In the genomic region with DNA sequence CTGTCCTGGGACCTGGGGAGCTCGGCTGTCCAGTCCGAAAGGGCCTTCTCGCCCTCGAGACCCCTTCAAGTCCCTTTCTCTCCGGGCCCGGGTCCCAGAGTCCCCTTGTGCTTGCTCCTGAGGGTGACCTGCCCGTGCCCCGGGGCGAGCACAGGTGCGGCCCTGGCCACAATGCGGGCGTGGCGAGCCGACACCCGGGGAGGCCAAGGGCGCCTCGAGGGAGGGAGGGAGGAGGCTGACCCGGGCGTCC, we compare ENCODE assay signal across 8 cellular contexts. TPM values are rescaled to one million over a fixed set of nuclear protein-coding genes. Genes with fewer than 3 reads are reported as not detected.
DNase-seq lines count a peak whose midpoint lies in the region; ATAC-seq and TF ChIP-seq lines count a peak whose summit lies in the region.

No MANE protein-coding gene starts in this region.

- no peaks in the 10 kb centered on the region for H3K9me2 ChIP-seq in SK-N-SH

- H3K27me3 Mint-ChIP-seq in activated CD4-positive, alpha-beta memory T cell treated with anti-CD3 and anti-CD28 coated beads, Interleukin-2, amount 10 ng/mL, durations not matched to agents 7 days and 5 days = peaks cover 19% of the 10 kb centered on the region

- peaks cover 26% of the 10 kb centered on the region for H3K4me1 Mint-ChIP-seq in activated CD4-positive, alpha-beta memory T cell treated with anti-CD3 and anti-CD28 coated beads, Interleukin-2, amount 10 ng/mL, durations not matched to agents 7 days and 5 days

- H4K20me1 ChIP-seq in SK-N-SH (ENCODE audit: insufficient read depth) = peaks cover 28% of the 10 kb centered on the region

- peaks cover 5% of the 10 kb centered on the region for H3K36me3 Mint-ChIP-seq in activated CD4-positive, alpha-beta memory T cell treated with anti-CD3 and anti-CD28 coated beads, Interleukin-2, amount 10 ng/mL, durations not matched to agents 7 days and 5 days (ENCODE audit: low read depth)

- no peak for ATAC-seq in SK-N-SH treated with all-trans-retinoic acid at 6 μM for 48 hours
- no peak for ATAC-seq in HG02642 (IDR thresholded peaks at IDR 0.05; ENCODE audit: poor library complexity, unreplicated experiment)

- 65% methylated on average over 6 of the region's 19 CpGs for WGBS in SK-N-SH (ENCODE audit: low lambda C conversion rate)

- H3F3A ChIP-seq in SK-N-SH (replicated peaks; ENCODE audit: insufficient read depth) = peaks cover 12% of the 10 kb centered on the region

- H3K27ac ChIP-seq in SK-N-SH (ENCODE audit: low read depth in 2 of 2, low read length in 1 of 2) (peak overlapping the region in 1 of 2 experiments; percentile 16; a peak in 1 of 4 replicates), substantia nigra (ENCODE audit: low read depth, low read length, poor library complexity, severe bottlenecking) (peak overlapping the region; percentile 96)

- peak overlapping the region in 1 of 2 experiments; percentile 91; a peak in 2 of 4 replicates for H3K4me3 ChIP-seq in SK-N-SH (ENCODE audit: low read depth in 2 of 2, low read length in 1 of 2)

- no peak for TF ChIP-seq CTCF in SK-N-SH (IDR thresholded peaks at IDR 0.05)

- no peak overlapping the region for H3K27ac Mint-ChIP-seq in activated CD4-positive, alpha-beta memory T cell treated with anti-CD3 and anti-CD28 coated beads, Interleukin-2, amount 10 ng/mL, durations not matched to agents 7 days and 5 days

- H3K4me1 ChIP-seq in SK-N-SH (ENCODE audit: control insufficient read depth in 1 of 2, insufficient read depth in 2 of 2, low read depth in 1 of 2, low read length in 1 of 2) = peaks cover 8 to 19% of the 10 kb centered on the region in 2 experiments; a peak in 3 of 4 replicates

- peak overlapping the region; percentile 93; the same call in 1 of the 2 replicates for H2AFZ ChIP-seq in SK-N-SH (ENCODE audit: low read depth)

- DNase-seq in SK-N-SH = no peak
- no peak for DNase-seq in activated CD4-positive, alpha-beta memory T cell treated with anti-CD3 and anti-CD28 coated beads, Interleukin-2, amount 10 ng/mL, durations not matched to agents 7 days and 5 days
- DNase-seq in inferior parietal cortex (ENCODE audit: extremely low spot score) = peak; percentile 34
- DNase-seq in substantia nigra (lab: John Stamatoyannopoulos, UW) = peak in 3 of 49 donors; percentile 52 to 74 (median 73)
- DNase-seq in NCI-H510A (lab: John Stamatoyannopoulos, UW) = no peak
- DNase-seq in AG08395 (ENCODE audit: low spot score) = no peak

- peaks cover 36% of the 10 kb centered on the region for H3K79me2 ChIP-seq in SK-N-SH (ENCODE audit: insufficient read depth)

- no peak for TF ChIP-seq RAD21 in SK-N-SH (IDR thresholded peaks at IDR 0.05; ENCODE audit: low read length)

- H3K9me3 ChIP-seq in SK-N-SH = no peaks in the 10 kb centered on the region

- POLR2A ChIA-PET in SK-N-SH (lab: Yijun Ruan, JAX) = interaction anchor here (0.6 to 1.5 kb wide), 3 partner anchors 58 to 609 kb away, joined by 3 to 4 read pairs (median 3); a partner anchor contains a TSS
- POLR2A ChIA-PET in activated CD4-positive, alpha-beta memory T cell treated with anti-CD3 and anti-CD28 coated beads, Interleukin-2, amount 10 ng/mL, durations not matched to agents 7 days and 5 days (lab: Charles Lee) = interaction anchor here (0.7 to 4.1 kb wide), 8 partner anchors 9 to 1640 kb away, joined by 3 to 18 read pairs (median 6); a partner anchor contains a TSS

- peak overlapping the region; percentile 62 for H3K4me3 Mint-ChIP-seq in activated CD4-positive, alpha-beta memory T cell treated with anti-CD3 and anti-CD28 coated beads, Interleukin-2, amount 10 ng/mL, durations not matched to agents 7 days and 5 days

- H3K4me2 ChIP-seq in SK-N-SH = peak overlapping the region; percentile 63; the same call in 1 of the 2 replicates

- no peaks in the 10 kb centered on the region for H3K9me3 Mint-ChIP-seq in activated CD4-positive, alpha-beta memory T cell treated with anti-CD3 and anti-CD28 coated beads, Interleukin-2, amount 10 ng/mL, durations not matched to agents 7 days and 5 days

- no peak overlapping the region; the same call in 1 of the 2 replicates for H3K9ac ChIP-seq in SK-N-SH

- no peaks in the 10 kb centered on the region for H3K27me3 ChIP-seq in SK-N-SH (ENCODE audit: insufficient read depth)

- CTCF ChIA-PET in SK-N-SH (lab: Yijun Ruan, JAX) = interaction anchor here (1.8 kb wide), 1 partner anchor 140 kb away, joined by 4 read pairs; no protein-coding TSS in a partner anchor
- CTCF ChIA-PET in activated CD4-positive, alpha-beta memory T cell treated with anti-CD3 and anti-CD28 coated beads, Interleukin-2, amount 10 ng/mL, durations not matched to agents 7 days and 5 days (lab: Charles Lee) = interaction anchor here (1.1 to 2.3 kb wide), 3 partner anchors 15 to 140 kb away, joined by 3 to 8 read pairs (median 3); no protein-coding TSS in a partner anchor

- H3K36me3 ChIP-seq in SK-N-SH (replicated peaks in 1 of 2; ENCODE audit: control insufficient read depth in 1 of 2, insufficient read depth in 2 of 2, low read length in 1 of 2) = no peaks in the 10 kb centered on the region

- TF ChIP-seq EP300 in SK-N-SH (IDR thresholded peaks at IDR 0.05; ENCODE audit: borderline replicate concordance in 1 of 2, low read depth in 1 of 2, low read length in 1 of 2) = no peak

TF ChIP-seq in SK-N-SH, 30 proteins besides CTCF, POLR2A, EP300 and RAD21 (continues in another document):
- TF ChIP-seq, protein P1, sequence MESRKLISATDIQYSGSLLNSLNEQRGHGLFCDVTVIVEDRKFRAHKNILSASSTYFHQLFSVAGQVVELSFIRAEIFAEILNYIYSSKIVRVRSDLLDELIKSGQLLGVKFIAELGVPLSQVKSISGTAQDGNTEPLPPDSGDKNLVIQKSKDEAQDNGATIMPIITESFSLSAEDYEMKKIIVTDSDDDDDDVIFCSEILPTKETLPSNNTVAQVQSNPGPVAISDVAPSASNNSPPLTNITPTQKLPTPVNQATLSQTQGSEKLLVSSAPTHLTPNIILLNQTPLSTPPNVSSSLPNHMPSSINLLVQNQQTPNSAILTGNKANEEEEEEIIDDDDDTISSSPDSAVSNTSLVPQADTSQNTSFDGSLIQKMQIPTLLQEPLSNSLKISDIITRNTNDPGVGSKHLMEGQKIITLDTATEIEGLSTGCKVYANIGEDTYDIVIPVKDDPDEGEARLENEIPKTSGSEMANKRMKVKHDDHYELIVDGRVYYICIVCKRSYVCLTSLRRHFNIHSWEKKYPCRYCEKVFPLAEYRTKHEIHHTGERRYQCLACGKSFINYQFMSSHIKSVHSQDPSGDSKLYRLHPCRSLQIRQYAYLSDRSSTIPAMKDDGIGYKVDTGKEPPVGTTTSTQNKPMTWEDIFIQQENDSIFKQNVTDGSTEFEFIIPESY (IDR thresholded peaks at IDR 0.05; ENCODE audit: borderline replicate concordance, low read depth) = no peak
- no peak for TF ChIP-seq NRF1 (IDR thresholded peaks at IDR 0.05; ENCODE audit: low read depth, low read length)
- no peak for TF ChIP-seq NFIC (IDR thresholded peaks at IDR 0.05; ENCODE audit: borderline replicate concordance)
- TF ChIP-seq, protein P2, sequence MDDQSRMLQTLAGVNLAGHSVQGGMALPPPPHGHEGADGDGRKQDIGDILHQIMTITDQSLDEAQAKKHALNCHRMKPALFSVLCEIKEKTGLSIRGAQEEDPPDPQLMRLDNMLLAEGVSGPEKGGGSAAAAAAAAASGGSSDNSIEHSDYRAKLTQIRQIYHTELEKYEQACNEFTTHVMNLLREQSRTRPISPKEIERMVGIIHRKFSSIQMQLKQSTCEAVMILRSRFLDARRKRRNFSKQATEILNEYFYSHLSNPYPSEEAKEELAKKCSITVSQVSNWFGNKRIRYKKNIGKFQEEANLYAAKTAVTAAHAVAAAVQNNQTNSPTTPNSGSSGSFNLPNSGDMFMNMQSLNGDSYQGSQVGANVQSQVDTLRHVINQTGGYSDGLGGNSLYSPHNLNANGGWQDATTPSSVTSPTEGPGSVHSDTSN (IDR thresholded peaks at IDR 0.05) = no peak
- TF ChIP-seq GABPA (IDR thresholded peaks at IDR 0.05; ENCODE audit: low read depth) = no peak
- no peak for TF ChIP-seq FOXJ3 (CRISPR knock-in tag; IDR thresholded peaks at IDR 0.05)

TF ChIP-seq in SK-N-SH treated with all-trans-retinoic acid at 6 μM for 48 hours, 23 proteins besides CTCF, POLR2A, EP300 and RAD21 (continues in another document):
- no peak for TF ChIP-seq OSR1 (CRISPR knock-in tag; IDR thresholded peaks at IDR 0.05)
- no peak for TF ChIP-seq ZC3H10 (CRISPR knock-in tag; IDR thresholded peaks at IDR 0.05)
- TF ChIP-seq TOX (CRISPR knock-in tag; IDR thresholded peaks at IDR 0.05; ENCODE audit: borderline replicate concordance) = no peak
- TF ChIP-seq ARNTL (CRISPR knock-in tag; IDR thresholded peaks at IDR 0.05; ENCODE audit: borderline replicate concordance, low read depth) = no peak
- TF ChIP-seq, protein P3, sequence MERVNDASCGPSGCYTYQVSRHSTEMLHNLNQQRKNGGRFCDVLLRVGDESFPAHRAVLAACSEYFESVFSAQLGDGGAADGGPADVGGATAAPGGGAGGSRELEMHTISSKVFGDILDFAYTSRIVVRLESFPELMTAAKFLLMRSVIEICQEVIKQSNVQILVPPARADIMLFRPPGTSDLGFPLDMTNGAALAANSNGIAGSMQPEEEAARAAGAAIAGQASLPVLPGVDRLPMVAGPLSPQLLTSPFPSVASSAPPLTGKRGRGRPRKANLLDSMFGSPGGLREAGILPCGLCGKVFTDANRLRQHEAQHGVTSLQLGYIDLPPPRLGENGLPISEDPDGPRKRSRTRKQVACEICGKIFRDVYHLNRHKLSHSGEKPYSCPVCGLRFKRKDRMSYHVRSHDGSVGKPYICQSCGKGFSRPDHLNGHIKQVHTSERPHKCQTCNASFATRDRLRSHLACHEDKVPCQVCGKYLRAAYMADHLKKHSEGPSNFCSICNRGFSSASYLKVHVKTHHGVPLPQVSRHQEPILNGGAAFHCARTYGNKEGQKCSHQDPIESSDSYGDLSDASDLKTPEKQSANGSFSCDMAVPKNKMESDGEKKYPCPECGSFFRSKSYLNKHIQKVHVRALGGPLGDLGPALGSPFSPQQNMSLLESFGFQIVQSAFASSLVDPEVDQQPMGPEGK (CRISPR knock-in tag; IDR thresholded peaks at IDR 0.05; ENCODE audit: borderline replicate concordance) = no peak
- no peak for TF ChIP-seq ZFP30 (CRISPR knock-in tag; IDR thresholded peaks at IDR 0.05)
- no peak for TF ChIP-seq ESRRG (CRISPR knock-in tag; IDR thresholded peaks at IDR 0.05)
- no peak for TF ChIP-seq PPARA (CRISPR knock-in tag; IDR thresholded peaks at IDR 0.05; ENCODE audit: borderline replicate concordance)
- no peak for TF ChIP-seq RARB (CRISPR knock-in tag; IDR thresholded peaks at IDR 0.05)
- no peak for TF ChIP-seq TCF4 (CRISPR knock-in tag; IDR thresholded peaks at IDR 0.05; ENCODE audit: borderline replicate concordance)

RNA-seq across cellular contexts. Expression of a gene that starts 0.8 kb away (rescaled TPM):
- polyA plus RNA-seq in SK-N-SH (2012; rRNA removed) = 20.9 and 27.5 TPM in 2 replicates
- polyA plus RNA-seq in SK-N-SH (2012; cell fraction: cytosol; rRNA removed) = 22.5 and 22.8 TPM in 2 replicates
- polyA plus RNA-seq in SK-N-SH (2012; cell fraction: nucleus; rRNA removed) = 22.5 and 39.7 TPM in 2 replicates
- total RNA-seq in activated CD4-positive, alpha-beta memory T cell treated with anti-CD3 and anti-CD28 coated beads, Interleukin-2, amount 10 ng/mL, durations not matched to agents 7 days and 5 days = 10 to 100 TPM; 24.6 to 24.8 TPM
